In genomic region chr2:240893363-240893828, GRCh38 we compare ENCODE assay signal across 8 cellular contexts. TPM values are rescaled to one million over a fixed set of nuclear protein-coding genes. Genes with fewer than 3 reads are reported as not detected.
DNase-seq lines count a peak whose midpoint lies in the region; ATAC-seq and TF ChIP-seq lines count a peak whose summit lies in the region.

No MANE protein-coding gene starts in this region.

- H3K9me3 ChIP-seq in PC-3 (ENCODE audit: low read length) = no peaks in the 10 kb centered on the region

- intact Hi-C loops in PC-3 (cut with micrococcal nuclease) = no loop called here

- no peak overlapping the region for H3K4me2 ChIP-seq in PC-3 (ENCODE audit: low read length)

- no peak for ATAC-seq in PC-3
- no peak for ATAC-seq in HG02759 (IDR thresholded peaks at IDR 0.05; ENCODE audit: unreplicated experiment)

- peaks cover 20% of the 10 kb centered on the region for H3K4me1 ChIP-seq in PC-3 (ENCODE audit: insufficient read depth, low read length)

- no peaks in the 10 kb centered on the region for H3F3A ChIP-seq in PC-3 (ENCODE audit: low read length, unreplicated experiment)

- H3K9me2 ChIP-seq in PC-3 (replicated peaks; ENCODE audit: low read length) = no peaks in the 10 kb centered on the region

- BruUV-seq in PC-3 (replicated peaks; lab: Mats Ljungman, UMichigan) = no TSS peak

- peak; percentile 10 for DNase-seq in NCI-H748 (lab: John Stamatoyannopoulos, UW; ENCODE audit: unreplicated experiment)
- no peak for DNase-seq in NCI-H748 treated with DMSO at 0.1 percent for 48 hours (lab: John Stamatoyannopoulos, UW)
- DNase-seq in PC-3 = peak; percentile 38
- DNase-seq in foreskin fibroblast = peak; percentile 39 to 42
- peak; percentile 46 to 78 for DNase-seq in stimulated activated CD4-positive, alpha-beta T cell treated with anti-CD3 and anti-CD28 coated beads, Interleukin-2, amount 100 ng/mL, for 24 hours
- DNase-seq in effector CD8-positive, alpha-beta T cell (lab: John Stamatoyannopoulos, UW) = no peak
- DNase-seq in NCI-H2196 (lab: John Stamatoyannopoulos, UW; ENCODE audit: unreplicated experiment) = no peak

- CTCF ChIA-PET in PC-3 (lab: Charles Lee) = no interaction called here

- no peak overlapping the region for H2AFZ ChIP-seq in PC-3 (ENCODE audit: low read length)

- no peaks in the 10 kb centered on the region for H3K27me3 ChIP-seq in PC-3 (ENCODE audit: low read length)

- H3K9ac ChIP-seq in PC-3 (ENCODE audit: low read length) = no peak overlapping the region

- POLR2A ChIA-PET in PC-3 (lab: Charles Lee; ENCODE audit: unreplicated experiment) = no interaction called here

- no peaks in the 10 kb centered on the region for H3K79me2 ChIP-seq in PC-3 (ENCODE audit: low read length)

- H3K36me3 ChIP-seq in PC-3 (ENCODE audit: low read depth, low read length) = no peaks in the 10 kb centered on the region

- no peak overlapping the region for H3K27ac ChIP-seq in PC-3 (ENCODE audit: low read length)

- no peaks in the 10 kb centered on the region for H4K20me1 ChIP-seq in PC-3 (ENCODE audit: low read length)

- no peak for TF ChIP-seq CTCF in PC-3 (conservative IDR thresholded peaks at IDR 0.05; ENCODE audit: low read depth, low read length)
- TF ChIP-seq CTCF in foreskin fibroblast (IDR thresholded peaks at IDR 0.05; ENCODE audit: low read depth, low read length) = no peak

- H3K4me3 ChIP-seq in PC-3 (ENCODE audit: low read length) = no peak overlapping the region
- no peak overlapping the region for H3K4me3 ChIP-seq in foreskin fibroblast (ENCODE audit: low read depth in 1 of 2, low read length in 2 of 2)

RNA-seq across cellular contexts. Expression of gene MAB21L4, which starts 2.6 kb away (rescaled TPM):
- 0.12 and 1.0 TPM in 2 replicates for total RNA-seq in PC-3 (2014; rRNA removed)

RNA-seq across cellular contexts. Expression of gene CROCC2, which starts 12.7 kb away (rescaled TPM):
- total RNA-seq in PC-3 (2014; rRNA removed) = not detected in 2 replicates

RNA-seq across cellular contexts. Expression of gene AGXT, which starts 24.8 kb away (rescaled TPM):
- not detected in 2 replicates for total RNA-seq in PC-3 (2014; rRNA removed)

Comparison
In these comparisons a context has a peak if more than half of its experiments do, and no peak if none do; other contexts are left out.
1. DNase-seq: peak in NCI-H748 (single experiment), PC-3 (single experiment), foreskin fibroblast (2 of 2) and stimulated activated CD4-positive, alpha-beta T cell treated with anti-CD3 and anti-CD28 coated beads, Interleukin-2, amount 100 ng/mL, for 24 hours (2 of 2); none in NCI-H748 treated with DMSO at 0.1 percent for 48 hours (single experiment), effector CD8-positive, alpha-beta T cell (single experiment) and NCI-H2196 (single experiment).